8 cellular contexts compared by ENCODE assay signal in the genomic region with DNA sequence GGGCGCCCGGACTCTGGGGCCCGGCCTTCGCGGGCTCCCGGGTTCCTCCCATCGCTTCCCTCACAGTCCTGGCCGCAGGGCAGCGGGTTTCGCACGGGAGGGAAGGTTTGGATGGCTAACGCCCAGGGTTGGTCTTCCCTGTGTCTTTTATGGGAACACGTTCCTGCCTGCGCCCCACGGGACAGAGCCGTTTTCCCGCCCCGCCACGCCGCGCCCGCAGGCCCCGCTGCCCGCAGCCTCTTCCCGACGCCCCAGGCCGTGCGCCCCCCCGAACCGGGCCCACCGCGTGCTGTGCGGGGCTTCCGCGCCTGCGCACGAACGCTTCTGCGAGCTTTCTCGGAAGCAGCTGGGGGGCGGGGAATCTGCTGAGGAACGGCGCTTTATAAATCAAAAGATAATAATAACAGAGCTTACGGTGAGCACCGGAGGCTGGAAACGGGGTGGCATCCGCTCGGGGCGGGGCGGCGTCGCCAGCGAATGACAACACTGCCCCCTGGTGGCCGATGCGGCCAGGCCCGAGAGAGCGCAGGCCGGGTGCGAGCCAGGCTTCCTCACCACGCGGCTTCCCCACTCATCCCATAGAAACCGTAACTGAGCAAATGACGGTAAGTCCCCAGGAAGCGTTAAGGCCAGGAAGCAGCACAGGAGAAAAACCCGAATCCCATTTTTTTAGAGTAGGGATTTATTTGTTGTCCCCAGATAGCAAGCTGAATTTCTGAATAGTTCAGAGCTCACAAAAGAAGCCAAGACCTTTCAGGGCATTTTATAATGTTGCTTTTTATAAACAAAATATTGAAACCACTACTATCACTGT.
DNase-seq lines count a peak whose midpoint lies in the region; ATAC-seq and TF ChIP-seq lines count a peak whose summit lies in the region.

No MANE protein-coding gene starts in this region.

- no peaks in the 10 kb centered on the region for H3K36me3 ChIP-seq in aorta (ENCODE audit: control insufficient read depth in 1 of 2, insufficient read depth in 2 of 2, low read length in 1 of 2)

- DNase-seq in EH (ENCODE audit: low read depth) (peak; percentile 82), HFF-Myc (ENCODE audit: extremely low read depth, low read depth) (peak; percentile 66), NCI-H146 treated with DMSO at 0.1 percent for 48 hours (lab: John Stamatoyannopoulos, UW; ENCODE audit: unreplicated experiment) (peak; percentile 40), T-helper 9 cell (peak; percentile 82), astrocyte of the hippocampus (ENCODE audit: low read depth, low spot score) (peak; percentile 92), hypothalamus (lab: John Stamatoyannopoulos, UW) (peak; percentile 16 to 85 (median 59)), renal cortical epithelial cell (ENCODE audit: low read depth) (peak; percentile 53), aorta (peak; percentile 94 to 98)

- intact Hi-C loops in aorta (cut with DNase I), result loop anchor here (2.0 to 10.0 kb wide), 8 partner anchors 182 to 1030 kb away; no protein-coding TSS in a partner anchor

- TF ChIP-seq CTCF in HFF-Myc (IDR thresholded peaks at IDR 0.05; ENCODE audit: low read depth, low read length, missing control alignments), result peak; percentile 97

- peak; percentile 96 for ATAC-seq in aorta (ENCODE audit: low FRiP score)

- H3K27ac ChIP-seq in aorta (ENCODE audit: low read depth in 1 of 2, low read length in 2 of 2), result peak overlapping the region; percentile 97 to 100

- 0 to 1% methylated on average over 65 of the region's 65 CpGs for WGBS in aorta, 2 donors

- H3K4me3 ChIP-seq in HFF-Myc (replicated peaks; ENCODE audit: low read depth, low read length) (peak overlapping the region; percentile 19), aorta (ENCODE audit: low read length in 2 of 2) (no peak overlapping the region)

- no peaks in the 10 kb centered on the region for H3K27me3 ChIP-seq in aorta (ENCODE audit: control insufficient read depth in 1 of 2, insufficient read depth in 2 of 2, low read length in 1 of 2)

- peaks cover 6 to 11% of the 10 kb centered on the region in 2 donors for H3K4me1 ChIP-seq in aorta (ENCODE audit: control insufficient read depth in 1 of 2, insufficient read depth in 2 of 2, low read length in 2 of 2)

- H3K9me3 ChIP-seq in aorta (ENCODE audit: control insufficient read depth, low read length), result no peaks in the 10 kb centered on the region

Comparison
In these comparisons a context has a peak if more than half of its experiments do, and no peak if none do; other contexts are left out.
1. DNase-seq: peak in every context shown above with its lines; median percentile 96 in aorta; 92 in astrocyte of the hippocampus; 82 in EH; 82 in T-helper 9 cell; 66 in HFF-Myc; 59 in hypothalamus; 53 in renal cortical epithelial cell; 40 in NCI-H146 treated with DMSO at 0.1 percent for 48 hours.